In the genomic region with DNA sequence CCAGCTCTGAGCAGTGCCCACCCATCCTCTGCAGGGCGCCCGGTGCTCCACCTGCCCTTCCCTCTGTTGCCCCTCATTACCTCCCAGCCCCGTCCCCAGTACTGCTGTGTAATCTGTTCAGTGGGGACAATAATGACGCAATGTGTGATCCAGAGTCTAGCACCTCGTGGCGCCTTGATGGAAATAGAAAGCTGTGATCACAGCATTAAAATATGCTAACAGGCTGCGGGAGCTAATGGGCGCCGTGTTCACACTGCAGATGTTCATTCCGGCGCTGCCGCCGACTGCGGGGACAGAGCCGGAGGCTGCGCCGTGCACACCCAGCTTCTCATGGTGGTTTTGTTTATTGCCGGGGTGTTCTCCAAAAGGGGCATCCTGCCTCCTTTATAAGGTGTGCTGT, we compare ENCODE assay signal across 19 cellular contexts.
DNase-seq lines count a peak whose midpoint lies in the region; ATAC-seq and TF ChIP-seq lines count a peak whose summit lies in the region.
"Had no signal": no experiment of that assay in that cellular context is flagged by ENCODE, and none has a peak within 500 bp of the region (broad histone marks: within the 10 kb centered on the region; RNA-seq: fewer than 3 reads in every experiment).

No MANE protein-coding gene starts in this region.

- H3K27ac ChIP-seq in KOPT-K1 (ENCODE audit: low read depth, low read length, poor library complexity, severe bottlenecking) (peak overlapping the region; percentile 98), right lobe of liver (peak overlapping the region in 1 of 3 donors; percentile 21), WERI-Rb-1 (no peak overlapping the region)
- H3K27ac ChIP-seq: neutrophil had no signal

- peaks cover 3% of the 10 kb centered on the region for H3K9me3 Mint-ChIP-seq in chondrocyte (ENCODE audit: low read depth)
- H3K9me3 Mint-ChIP-seq: activated T-helper 17 cell treated with anti-CD3 and anti-CD28 coated beads, Interleukin-2, amount 50 U/mL, for 72 hours; stimulated activated naive B cell treated with anti-CD40 and anti-IgM and Interleukin-4, amounts not matched to agents 10 μg/mL and 1 μg/mL and 100 μg/mL, for 72 hours had no signal

- H3K9me3 ChIP-seq in KOPT-K1 (ENCODE audit: insufficient read depth, low read length, poor library complexity, severe bottlenecking), result no peaks in the 10 kb centered on the region
- no peaks in the 10 kb centered on the region for H3K9me3 ChIP-seq in right lobe of liver
- no peaks in the 10 kb centered on the region for H3K9me3 ChIP-seq in WERI-Rb-1 (ENCODE audit: severe bottlenecking)
- H3K9me3 ChIP-seq: neutrophil had no signal

- TF ChIP-seq POLR2A in right lobe of liver (IDR thresholded peaks at IDR 0.05), result no peak

- DNase-seq in AG20443 (ENCODE audit: low spot score) (peak; percentile 79), chondrocyte (ENCODE audit: low spot score) (no peak), right lobe of liver (peak in 1 of 3 donors; percentile 33), NCI-H128 (lab: John Stamatoyannopoulos, UW; ENCODE audit: unreplicated experiment) (no peak), GM10266 (ENCODE audit: extremely low spot score) (no peak), NCI-H2171 (lab: John Stamatoyannopoulos, UW) (no peak), WERI-Rb-1 (no peak)
- DNase-seq: activated CD4-positive, alpha-beta T cell treated with anti-CD3 and anti-CD28 coated beads, Interleukin-2, amount 50 U/mL, for 4 hours; cortex of kidney; erythroblast; Kasumi-1; NCI-H1694; NCI-H510A; OCI-M1; stimulated activated naive B cell treated with anti-CD40 and anti-IgM and Interleukin-4, amounts not matched to agents 10 μg/mL and 1 μg/mL and 100 μg/mL, for 72 hours had no signal

- H3K4me3 ChIP-seq in right lobe of liver, result no peak overlapping the region
- no peak overlapping the region for H3K4me3 ChIP-seq in WERI-Rb-1 (ENCODE audit: low read depth, low read length)

- peaks cover 5% of the 10 kb centered on the region for H3K36me3 Mint-ChIP-seq in chondrocyte (ENCODE audit: low read depth)

- no peaks in the 10 kb centered on the region for H3K27me3 Mint-ChIP-seq in chondrocyte (ENCODE audit: low read depth)
- H3K27me3 Mint-ChIP-seq: activated T-helper 17 cell treated with anti-CD3 and anti-CD28 coated beads, Interleukin-2, amount 50 U/mL, for 72 hours had no signal

- TF ChIP-seq CTCF in chondrocyte (IDR thresholded peaks at IDR 0.05) (no peak), right lobe of liver (IDR thresholded peaks at IDR 0.05) (no peak), GM10266 (IDR thresholded peaks at IDR 0.05; ENCODE audit: control insufficient read depth, insufficient read depth, low read depth, missing control alignments) (no peak), WERI-Rb-1 (IDR thresholded peaks at IDR 0.05; ENCODE audit: low read depth, low read length) (no peak)

- peak overlapping the region; percentile 46 for H3K27ac Mint-ChIP-seq in chondrocyte (ENCODE audit: unreplicated experiment)
- H3K27ac Mint-ChIP-seq: activated T-helper 17 cell treated with anti-CD3 and anti-CD28 coated beads, Interleukin-2, amount 50 U/mL, for 72 hours; stimulated activated naive B cell treated with anti-CD40 and anti-IgM and Interleukin-4, amounts not matched to agents 10 μg/mL and 1 μg/mL and 100 μg/mL, for 72 hours had no signal

- H3K36me3 ChIP-seq in KOPT-K1 (ENCODE audit: insufficient read depth, low read length), result peaks cover 37% of the 10 kb centered on the region
- no peaks in the 10 kb centered on the region for H3K36me3 ChIP-seq in right lobe of liver
- H3K36me3 ChIP-seq in WERI-Rb-1, result no peaks in the 10 kb centered on the region
- H3K36me3 ChIP-seq: neutrophil had no signal

- peaks cover 0 to 14% (median 2%) of the 10 kb centered on the region in 4 donors for H3K4me1 ChIP-seq in right lobe of liver

- H3K4me3 Mint-ChIP-seq in chondrocyte (ENCODE audit: unreplicated experiment), result no peak overlapping the region
- H3K4me3 Mint-ChIP-seq: activated T-helper 17 cell treated with anti-CD3 and anti-CD28 coated beads, Interleukin-2, amount 50 U/mL, for 72 hours; stimulated activated naive B cell treated with anti-CD40 and anti-IgM and Interleukin-4, amounts not matched to agents 10 μg/mL and 1 μg/mL and 100 μg/mL, for 72 hours had no signal

- peaks cover 20% of the 10 kb centered on the region for H3K4me1 Mint-ChIP-seq in chondrocyte (ENCODE audit: low read depth)

- 89% methylated on average over 10 of the region's 18 CpGs for WGBS in right lobe of liver (ENCODE audit: insufficient coverage, low coverage, low lambda C conversion rate, missing lambda C conversion rate)

- ATAC-seq in right lobe of liver, result peak in 3 of 4 donors; percentile 28 to 41 (median 35)
- ATAC-seq: activated T-helper 17 cell treated with anti-CD3 and anti-CD28 coated beads, Interleukin-2, amount 50 U/mL, for 72 hours; SK-N-SH treated with all-trans-retinoic acid at 6 μM for 48 hours; stimulated activated naive B cell treated with anti-CD40 and anti-IgM and Interleukin-4, amounts not matched to agents 10 μg/mL and 1 μg/mL and 100 μg/mL, for 72 hours had no signal

- intact Hi-C loops in right lobe of liver (cut with DNase I), result no loop called here

- H3K27me3 ChIP-seq in right lobe of liver, result no peaks in the 10 kb centered on the region
- no peaks in the 10 kb centered on the region for H3K27me3 ChIP-seq in WERI-Rb-1 (ENCODE audit: insufficient read depth, low read depth, severe bottlenecking)
- H3K27me3 ChIP-seq: neutrophil had no signal
